Comparison of ENCODE assay signal across 12 cellular contexts in genomic region chr18:79356435-79356834, GRCh38. TPM values are rescaled to one million over a fixed set of nuclear protein-coding genes. Genes with fewer than 3 reads are reported as not detected.
DNase-seq lines count a peak whose midpoint lies in the region; ATAC-seq lines count a peak whose summit lies in the region.
"Had no signal": no experiment of that assay in that cellular context is flagged by ENCODE, and none has a peak within 500 bp of the region (broad histone marks: within the 10 kb centered on the region; RNA-seq: fewer than 3 reads in every experiment).

No MANE protein-coding gene starts in this region.

- no peak overlapping the region for H3K4me3 Mint-ChIP-seq in activated naive CD8-positive, alpha-beta T cell
- no peak overlapping the region for H3K4me3 Mint-ChIP-seq in activated naive CD8-positive, alpha-beta T cell treated with anti-CD3 and anti-CD28 coated beads for 36 hours
- no peak overlapping the region for H3K4me3 Mint-ChIP-seq in stimulated activated memory B cell treated with anti-CD40 and anti-IgM and Interleukin-4, amounts not matched to agents 10 μg/mL and 1 μg/mL and 100 μg/mL, for 72 hours
- H3K4me3 Mint-ChIP-seq: activated CD8-positive, alpha-beta T cell treated with anti-CD3 and anti-CD28 coated beads, Interleukin-2, amount 10 ng/mL, durations not matched to agents 7 days and 5 days had no signal

- no peak overlapping the region for H3K27ac ChIP-seq in aorta (ENCODE audit: low read depth in 1 of 2, low read length in 2 of 2)

- H3K4me3 ChIP-seq in HAP-1 = no peak overlapping the region
- H3K4me3 ChIP-seq in aorta (ENCODE audit: low read length in 2 of 2) = no peak overlapping the region

- peaks cover 4% of the 10 kb centered on the region for H3K4me1 ChIP-seq in HAP-1
- no peaks in the 10 kb centered on the region for H3K4me1 ChIP-seq in aorta (ENCODE audit: control insufficient read depth in 1 of 2, insufficient read depth in 2 of 2, low read length in 2 of 2)

- H3K9me3 ChIP-seq in HAP-1 = no peaks in the 10 kb centered on the region
- no peaks in the 10 kb centered on the region for H3K9me3 ChIP-seq in aorta (ENCODE audit: control insufficient read depth, low read length)

- peak overlapping the region; percentile 64 for H3K27ac Mint-ChIP-seq in activated naive CD8-positive, alpha-beta T cell
- no peak overlapping the region for H3K27ac Mint-ChIP-seq in activated naive CD8-positive, alpha-beta T cell treated with anti-CD3 and anti-CD28 coated beads for 36 hours
- H3K27ac Mint-ChIP-seq in stimulated activated memory B cell treated with anti-CD40 and anti-IgM and Interleukin-4, amounts not matched to agents 10 μg/mL and 1 μg/mL and 100 μg/mL, for 72 hours = peak overlapping the region; percentile 68
- H3K27ac Mint-ChIP-seq: activated CD8-positive, alpha-beta T cell treated with anti-CD3 and anti-CD28 coated beads, Interleukin-2, amount 10 ng/mL, durations not matched to agents 7 days and 5 days had no signal

- peaks cover 7% of the 10 kb centered on the region for H3K36me3 Mint-ChIP-seq in activated naive CD8-positive, alpha-beta T cell
- H3K36me3 Mint-ChIP-seq in activated naive CD8-positive, alpha-beta T cell treated with anti-CD3 and anti-CD28 coated beads for 36 hours = peaks cover 5% of the 10 kb centered on the region
- peaks cover 34% of the 10 kb centered on the region for H3K36me3 Mint-ChIP-seq in stimulated activated memory B cell treated with anti-CD40 and anti-IgM and Interleukin-4, amounts not matched to agents 10 μg/mL and 1 μg/mL and 100 μg/mL, for 72 hours

- H3K9me3 Mint-ChIP-seq in activated naive CD8-positive, alpha-beta T cell (ENCODE audit: low read depth) = no peaks in the 10 kb centered on the region
- H3K9me3 Mint-ChIP-seq in activated naive CD8-positive, alpha-beta T cell treated with anti-CD3 and anti-CD28 coated beads for 36 hours = no peaks in the 10 kb centered on the region
- H3K9me3 Mint-ChIP-seq in stimulated activated memory B cell treated with anti-CD40 and anti-IgM and Interleukin-4, amounts not matched to agents 10 μg/mL and 1 μg/mL and 100 μg/mL, for 72 hours = no peaks in the 10 kb centered on the region

- no peaks in the 10 kb centered on the region for H3K27me3 Mint-ChIP-seq in activated naive CD8-positive, alpha-beta T cell
- no peaks in the 10 kb centered on the region for H3K27me3 Mint-ChIP-seq in activated naive CD8-positive, alpha-beta T cell treated with anti-CD3 and anti-CD28 coated beads for 36 hours
- no peaks in the 10 kb centered on the region for H3K27me3 Mint-ChIP-seq in stimulated activated memory B cell treated with anti-CD40 and anti-IgM and Interleukin-4, amounts not matched to agents 10 μg/mL and 1 μg/mL and 100 μg/mL, for 72 hours

- H3K4me1 Mint-ChIP-seq in activated naive CD8-positive, alpha-beta T cell (ENCODE audit: low read depth) = no peaks in the 10 kb centered on the region
- no peaks in the 10 kb centered on the region for H3K4me1 Mint-ChIP-seq in activated naive CD8-positive, alpha-beta T cell treated with anti-CD3 and anti-CD28 coated beads for 36 hours
- H3K4me1 Mint-ChIP-seq in stimulated activated memory B cell treated with anti-CD40 and anti-IgM and Interleukin-4, amounts not matched to agents 10 μg/mL and 1 μg/mL and 100 μg/mL, for 72 hours = peaks cover 21% of the 10 kb centered on the region

- H3K36me3 ChIP-seq in HAP-1 (replicated peaks) = 0 out of 2 replicates have a peak, but pooled peaks cover 4% of the 10 kb centered on the region
- peaks cover 0 to 3% of the 10 kb centered on the region in 2 donors for H3K36me3 ChIP-seq in aorta (ENCODE audit: control insufficient read depth in 1 of 2, insufficient read depth in 2 of 2, low read length in 1 of 2)

- intact Hi-C loops in aorta (cut with DNase I) = no loop called here

- H3K27me3 ChIP-seq in HAP-1 (ENCODE audit: low read depth) (no peaks in the 10 kb centered on the region), aorta (ENCODE audit: control insufficient read depth in 1 of 2, insufficient read depth in 2 of 2, low read length in 1 of 2) (no peaks in the 10 kb centered on the region)

- WGBS in aorta, 2 donors = 72 to 81% methylated on average over 5 of the region's 5 CpGs

- no peak for DNase-seq in activated naive CD8-positive, alpha-beta T cell treated with anti-CD3 and anti-CD28 coated beads for 36 hours
- DNase-seq in HAP-1 (ENCODE audit: low spot score in 2 of 2) (peak; percentile 43 to 46), aorta (no peak), NK-92 (lab: John Stamatoyannopoulos, UW; ENCODE audit: unreplicated experiment) (no peak)
- no peak for DNase-seq in stimulated activated CD4-positive, alpha-beta T cell treated with anti-CD3 and anti-CD28 coated beads, Interleukin-15, amount 100 ng/mL, for 24 hours
- DNase-seq: activated CD8-positive, alpha-beta T cell treated with anti-CD3 and anti-CD28 coated beads, Interleukin-2, amount 10 ng/mL, durations not matched to agents 7 days and 5 days; DMS53; NCI-H510A had no signal

- in situ Hi-C loops in HAP-1 (cut with MboI; ENCODE audit: low sequenced_read_pairs) = no loop called here

- peak; percentile 68 for ATAC-seq in HG03280 (IDR thresholded peaks at IDR 0.05; ENCODE audit: unreplicated experiment)
- peak; percentile 81 for ATAC-seq in stimulated activated memory B cell treated with anti-CD40 and anti-IgM and Interleukin-4, amounts not matched to agents 10 μg/mL and 1 μg/mL and 100 μg/mL, for 72 hours
- ATAC-seq in aorta (ENCODE audit: low FRiP score) = no peak
- ATAC-seq: activated CD8-positive, alpha-beta T cell treated with anti-CD3 and anti-CD28 coated beads, Interleukin-2, amount 10 ng/mL, durations not matched to agents 7 days and 5 days; SK-N-SH treated with all-trans-retinoic acid at 6 μM for 48 hours had no signal

RNA-seq across cellular contexts. Expression of gene NFATC1, which starts 39.3 kb away (rescaled TPM):
- 10 to 100 TPM; 94.2 to 98.5 TPM for total RNA-seq in activated naive CD8-positive, alpha-beta T cell treated with anti-CD3 and anti-CD28 coated beads for 36 hours
- 10 to 100 TPM; 37.2 to 39.2 TPM for total RNA-seq in aorta
- 1 to 10 TPM; 2.0 to 7.2 TPM for polyA plus RNA-seq in aorta

Comparison
In these comparisons a context has a peak if more than half of its experiments do, and no peak if none do; other contexts are left out.
1. DNase-seq: peak in HAP-1 (2 of 2); none in activated naive CD8-positive, alpha-beta T cell treated with anti-CD3 and anti-CD28 coated beads for 36 hours (single experiment), aorta (0 of 2), NK-92 (single experiment) and stimulated activated CD4-positive, alpha-beta T cell treated with anti-CD3 and anti-CD28 coated beads, Interleukin-15, amount 100 ng/mL, for 24 hours (single experiment).